Comparison of ENCODE assay signal across 8 cellular contexts in genomic region chr12:59595557-59596231, GRCh38. TPM values are rescaled to one million over a fixed set of nuclear protein-coding genes. Genes with fewer than 3 reads are reported as not detected.
DNase-seq lines count a peak whose midpoint lies in the region; ATAC-seq and TF ChIP-seq lines count a peak whose summit lies in the region.

SLC16A7 (plus strand) TSS chr12:59596029; CDS start chr12:59704802, 108,773 bp downstream.

- no peaks in the 10 kb centered on the region for H3K27me3 ChIP-seq in neural cell (ENCODE audit: insufficient read depth, low read depth, low read length)

- no peaks in the 10 kb centered on the region for H3K9me2 ChIP-seq in neural cell (ENCODE audit: insufficient read depth, low read length)

- H3K4me2 ChIP-seq in neural cell (ENCODE audit: low read length): peak within 1 kb of the TSS; percentile 40

- peak within 1 kb of the TSS; percentile 75 for H3K9ac ChIP-seq in neural cell (ENCODE audit: low read length)

- 0 out of 2 replicates have a peak, but pooled peaks have one; percentile 12 for TF ChIP-seq CTCF in LNCaP clone FGC (IDR thresholded peaks at IDR 0.05; ENCODE audit: control insufficient read depth, extremely low read depth, insufficient read depth)
- no peak for TF ChIP-seq CTCF in fibroblast of villous mesenchyme (IDR thresholded peaks at IDR 0.05; ENCODE audit: insufficient read depth, low read depth, low read length)
- no peak for TF ChIP-seq CTCF in neural cell (IDR thresholded peaks at IDR 0.05; ENCODE audit: poor library complexity, severe bottlenecking)

- H3K27ac Mint-ChIP-seq in stimulated activated naive CD8-positive, alpha-beta T cell treated with anti-CD3 and anti-CD28 coated beads, Interleukin-15, amount 100 ng/mL, for 72 hours: peak within 1 kb of the TSS; percentile 99 to 100

- no peaks in the 10 kb centered on the region for H3K9me3 Mint-ChIP-seq in stimulated activated naive CD8-positive, alpha-beta T cell treated with anti-CD3 and anti-CD28 coated beads, Interleukin-15, amount 100 ng/mL, for 72 hours

- no peaks in the 10 kb centered on the region for H3F3A ChIP-seq in neural cell (ENCODE audit: insufficient read depth, low read length, poor library complexity, severe bottlenecking)

- TF ChIP-seq EP300 in neural cell (conservative IDR thresholded peaks at IDR 0.05; ENCODE audit: poor library complexity, severe bottlenecking): no peak

- TF ChIP-seq RAD21 in neural cell (conservative IDR thresholded peaks at IDR 0.05): peak; percentile 63

- no peaks in the 10 kb centered on the region for H3K9me3 ChIP-seq in neural cell (ENCODE audit: low read length)

- H3K27me3 Mint-ChIP-seq in stimulated activated naive CD8-positive, alpha-beta T cell treated with anti-CD3 and anti-CD28 coated beads, Interleukin-15, amount 100 ng/mL, for 72 hours: no peaks in the 10 kb centered on the region

- H3K79me2 ChIP-seq in neural cell (replicated peaks; ENCODE audit: insufficient read depth, low read length): no peaks in the 10 kb centered on the region

- peak within 1 kb of the TSS; percentile 67 for H3K27ac ChIP-seq in neural cell (ENCODE audit: low read length)

- ATAC-seq in stimulated activated naive CD8-positive, alpha-beta T cell treated with anti-CD3 and anti-CD28 coated beads, Interleukin-15, amount 100 ng/mL, for 72 hours: peak; percentile 66

- H3K4me3 ChIP-seq in LNCaP clone FGC (ENCODE audit: low read depth, low read length): peak within 1 kb of the TSS; percentile 64
- H3K4me3 ChIP-seq in fibroblast of villous mesenchyme (ENCODE audit: low read depth, low read length): peak within 1 kb of the TSS; percentile 61
- peak within 1 kb of the TSS; percentile 79 for H3K4me3 ChIP-seq in neural cell (ENCODE audit: low read length)

- H3K36me3 ChIP-seq in neural cell (ENCODE audit: insufficient read depth, low read length): no peaks in the 10 kb centered on the region

- peak within 1 kb of the TSS; percentile 81 for H2AFZ ChIP-seq in neural cell (ENCODE audit: low read depth, low read length)

- H3K4me1 Mint-ChIP-seq in stimulated activated naive CD8-positive, alpha-beta T cell treated with anti-CD3 and anti-CD28 coated beads, Interleukin-15, amount 100 ng/mL, for 72 hours: peaks cover 54% of the 10 kb centered on the region

- DNase-seq in EH (ENCODE audit: low read depth) (peak; percentile 93), H4 (ENCODE audit: low spot score) (peak; percentile 91), LNCaP clone FGC (ENCODE audit: low read depth) (peak; percentile 63), SHP77 treated with DMSO at 0.1 percent for 48 hours (lab: John Stamatoyannopoulos, UW) (peak; percentile 89), fibroblast of villous mesenchyme (ENCODE audit: low read depth) (peak; percentile 80)
- peak; percentile 94 for DNase-seq in activated effector memory CD4-positive, alpha-beta T cell treated with anti-CD3 and anti-CD28 coated beads, Interleukin-2, amount 50 U/mL, for 16 hours
- peak; percentile 84 to 89 for DNase-seq in stimulated activated naive CD8-positive, alpha-beta T cell treated with anti-CD3 and anti-CD28 coated beads, Interleukin-15, amount 100 ng/mL, for 72 hours

- H4K20me1 ChIP-seq in neural cell (ENCODE audit: insufficient read depth): no peaks in the 10 kb centered on the region

- peak within 1 kb of the TSS; percentile 84 to 88 for H3K4me3 Mint-ChIP-seq in stimulated activated naive CD8-positive, alpha-beta T cell treated with anti-CD3 and anti-CD28 coated beads, Interleukin-15, amount 100 ng/mL, for 72 hours

TF ChIP-seq in neural cell, 6 proteins besides CTCF, POLR2A, EP300 and RAD21:
- TF ChIP-seq SMC3 (conservative IDR thresholded peaks at IDR 0.05; ENCODE audit: poor library complexity) (peak; percentile 58), TAF1 (IDR thresholded peaks at IDR 0.05; ENCODE audit: low read depth) (peak; percentile 100), REST (IDR thresholded peaks at IDR 0.05; ENCODE audit: borderline replicate concordance) (peak; percentile 99), POLR2AphosphoS5 (IDR thresholded peaks at IDR 0.05) (peak; percentile 63), EZH2 (IDR thresholded peaks at IDR 0.05; ENCODE audit: borderline replicate concordance, insufficient read depth, low read length, poor library complexity, severe bottlenecking) (no peak), MXI1 (conservative IDR thresholded peaks at IDR 0.05; ENCODE audit: poor library complexity, severe bottlenecking) (no peak)

RNA-seq across cellular contexts. Expression of gene SLC16A7, which starts in this region (rescaled TPM):
- 10.8 and 21.9 TPM in 2 replicates for total RNA-seq in H4 (2014; rRNA removed; shearing (Covaris generic))
- total RNA-seq in fibroblast of villous mesenchyme: 31.2 and 32.0 TPM in 2 replicates
- polyA plus RNA-seq in neural cell: 2.3 and 4.0 TPM in 2 replicates
- 9.0 and 20.8 TPM in 2 replicates for polyA minus RNA-seq in neural cell

Comparison
In these comparisons a context has a peak if more than half of its experiments do, and no peak if none do; other contexts are left out.
1. Peak in every context shown above with its lines: DNase-seq, ATAC-seq, H3K4me3 ChIP-seq and H3K27ac ChIP-seq.